1 cellular context compared by ENCODE assay signal in genomic region chr14:99195602-99196309, GRCh38.
TF ChIP-seq lines count a peak whose summit lies in the region.

No MANE protein-coding gene starts in this region.

TF ChIP-seq in SK-N-SH, 30 proteins besides CTCF, POLR2A, EP300 and RAD21 (continued from another document):
- TF ChIP-seq TEAD4 (IDR thresholded peaks at IDR 0.05; ENCODE audit: borderline replicate concordance, insufficient read depth) (no peak), TCF12 (IDR thresholded peaks at IDR 0.05) (no peak), SIN3A (IDR thresholded peaks at IDR 0.05; ENCODE audit: borderline replicate concordance, low read depth, low read length) (no peak)
- TF ChIP-seq, protein P1, sequence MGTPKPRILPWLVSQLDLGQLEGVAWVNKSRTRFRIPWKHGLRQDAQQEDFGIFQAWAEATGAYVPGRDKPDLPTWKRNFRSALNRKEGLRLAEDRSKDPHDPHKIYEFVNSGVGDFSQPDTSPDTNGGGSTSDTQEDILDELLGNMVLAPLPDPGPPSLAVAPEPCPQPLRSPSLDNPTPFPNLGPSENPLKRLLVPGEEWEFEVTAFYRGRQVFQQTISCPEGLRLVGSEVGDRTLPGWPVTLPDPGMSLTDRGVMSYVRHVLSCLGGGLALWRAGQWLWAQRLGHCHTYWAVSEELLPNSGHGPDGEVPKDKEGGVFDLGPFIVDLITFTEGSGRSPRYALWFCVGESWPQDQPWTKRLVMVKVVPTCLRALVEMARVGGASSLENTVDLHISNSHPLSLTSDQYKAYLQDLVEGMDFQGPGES (IDR thresholded peaks at IDR 0.05; ENCODE audit: low read depth, low read length): no peak
- TF ChIP-seq, protein P2, sequence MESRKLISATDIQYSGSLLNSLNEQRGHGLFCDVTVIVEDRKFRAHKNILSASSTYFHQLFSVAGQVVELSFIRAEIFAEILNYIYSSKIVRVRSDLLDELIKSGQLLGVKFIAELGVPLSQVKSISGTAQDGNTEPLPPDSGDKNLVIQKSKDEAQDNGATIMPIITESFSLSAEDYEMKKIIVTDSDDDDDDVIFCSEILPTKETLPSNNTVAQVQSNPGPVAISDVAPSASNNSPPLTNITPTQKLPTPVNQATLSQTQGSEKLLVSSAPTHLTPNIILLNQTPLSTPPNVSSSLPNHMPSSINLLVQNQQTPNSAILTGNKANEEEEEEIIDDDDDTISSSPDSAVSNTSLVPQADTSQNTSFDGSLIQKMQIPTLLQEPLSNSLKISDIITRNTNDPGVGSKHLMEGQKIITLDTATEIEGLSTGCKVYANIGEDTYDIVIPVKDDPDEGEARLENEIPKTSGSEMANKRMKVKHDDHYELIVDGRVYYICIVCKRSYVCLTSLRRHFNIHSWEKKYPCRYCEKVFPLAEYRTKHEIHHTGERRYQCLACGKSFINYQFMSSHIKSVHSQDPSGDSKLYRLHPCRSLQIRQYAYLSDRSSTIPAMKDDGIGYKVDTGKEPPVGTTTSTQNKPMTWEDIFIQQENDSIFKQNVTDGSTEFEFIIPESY (IDR thresholded peaks at IDR 0.05; ENCODE audit: borderline replicate concordance, low read depth): no peak
- TF ChIP-seq, protein P3, sequence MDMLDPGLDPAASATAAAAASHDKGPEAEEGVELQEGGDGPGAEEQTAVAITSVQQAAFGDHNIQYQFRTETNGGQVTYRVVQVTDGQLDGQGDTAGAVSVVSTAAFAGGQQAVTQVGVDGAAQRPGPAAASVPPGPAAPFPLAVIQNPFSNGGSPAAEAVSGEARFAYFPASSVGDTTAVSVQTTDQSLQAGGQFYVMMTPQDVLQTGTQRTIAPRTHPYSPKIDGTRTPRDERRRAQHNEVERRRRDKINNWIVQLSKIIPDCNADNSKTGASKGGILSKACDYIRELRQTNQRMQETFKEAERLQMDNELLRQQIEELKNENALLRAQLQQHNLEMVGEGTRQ (IDR thresholded peaks at IDR 0.05; ENCODE audit: borderline replicate concordance, low read depth, low read length): no peak
